In genomic region chr9:4662108-4662988, GRCh38 we compare ENCODE assay signal across 1 cellular context.
TF ChIP-seq lines count a peak whose summit lies in the region.

TSS of gene PLPP6 (plus strand) at chr9:4662294. CDS start at chr9:4662376, 82 bp downstream.

TF ChIP-seq in HepG2, 621 proteins besides CTCF, POLR2A, EP300 and RAD21 (continued from another document and continues in another):
- TF ChIP-seq, protein P1, sequence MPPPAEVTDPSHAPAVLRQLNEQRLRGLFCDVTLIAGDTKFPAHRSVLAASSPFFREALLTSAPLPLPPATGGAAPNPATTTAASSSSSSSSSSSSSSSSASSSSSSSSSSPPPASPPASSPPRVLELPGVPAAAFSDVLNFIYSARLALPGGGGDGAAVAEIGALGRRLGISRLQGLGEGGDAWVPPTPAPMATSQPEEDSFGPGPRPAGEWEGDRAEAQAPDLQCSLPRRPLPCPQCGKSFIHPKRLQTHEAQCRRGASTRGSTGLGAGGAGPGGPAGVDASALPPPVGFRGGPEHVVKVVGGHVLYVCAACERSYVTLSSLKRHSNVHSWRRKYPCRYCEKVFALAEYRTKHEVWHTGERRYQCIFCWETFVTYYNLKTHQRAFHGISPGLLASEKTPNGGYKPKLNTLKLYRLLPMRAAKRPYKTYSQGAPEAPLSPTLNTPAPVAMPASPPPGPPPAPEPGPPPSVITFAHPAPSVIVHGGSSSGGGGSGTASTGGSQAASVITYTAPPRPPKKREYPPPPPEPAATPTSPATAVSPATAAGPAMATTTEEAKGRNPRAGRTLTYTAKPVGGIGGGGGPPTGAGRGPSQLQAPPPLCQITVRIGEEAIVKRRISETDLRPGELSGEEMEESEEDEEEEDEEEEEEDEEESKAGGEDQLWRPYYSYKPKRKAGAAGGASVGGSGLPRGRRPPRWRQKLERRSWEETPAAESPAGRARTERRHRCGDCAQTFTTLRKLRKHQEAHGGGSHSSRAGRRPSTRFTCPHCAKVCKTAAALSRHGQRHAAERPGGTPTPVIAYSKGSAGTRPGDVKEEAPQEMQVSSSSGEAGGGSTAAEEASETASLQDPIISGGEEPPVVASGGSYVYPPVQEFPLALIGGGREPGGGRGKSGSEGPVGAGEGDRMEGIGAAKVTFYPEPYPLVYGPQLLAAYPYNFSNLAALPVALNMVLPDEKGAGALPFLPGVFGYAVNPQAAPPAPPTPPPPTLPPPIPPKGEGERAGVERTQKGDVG (CRISPR knock-in tag; IDR thresholded peaks at IDR 0.05; ENCODE audit: borderline replicate concordance) = no peak
- TF ChIP-seq ZNF850 (CRISPR knock-in tag; conservative IDR thresholded peaks at IDR 0.05) = peak; percentile 88; the same call in 1 of the 2 replicates
- TF ChIP-seq TCF12 (IDR thresholded peaks at IDR 0.05) = no peak
- peak; percentile 60; the same call in 1 of the 2 replicates for TF ChIP-seq TCF12 (CRISPR knock-in tag; IDR thresholded peaks at IDR 0.05)
- peak; percentile 30; the same call in 1 of the 2 replicates for TF ChIP-seq HIC2 (CRISPR knock-in tag; IDR thresholded peaks at IDR 0.05; ENCODE audit: low read depth)
- TF ChIP-seq SOX13 (IDR thresholded peaks at IDR 0.05) = no peak
- peak in 1 of 2 experiments; percentile 23; a peak in 1 of 4 replicates for TF ChIP-seq SOX13 (CRISPR knock-in tag; conservative IDR thresholded peaks at IDR 0.05 in 1 of 2, IDR thresholded peaks at IDR 0.05 in 1 of 2)
- TF ChIP-seq ELF3 (CRISPR knock-in tag; IDR thresholded peaks at IDR 0.05) = peak; percentile 93
- TF ChIP-seq PRDM15 (CRISPR knock-in tag; IDR thresholded peaks at IDR 0.05) = 0 out of 2 replicates have a peak, but pooled peaks have one; percentile 39
- no peak for TF ChIP-seq FOXM1 (CRISPR knock-in tag; IDR thresholded peaks at IDR 0.05)
- peak; percentile 67 for TF ChIP-seq DRAP1 (CRISPR knock-in tag; IDR thresholded peaks at IDR 0.05)
- peak; percentile 80 for TF ChIP-seq TBX2 (CRISPR knock-in tag; IDR thresholded peaks at IDR 0.05; ENCODE audit: borderline replicate concordance)
- TF ChIP-seq STAG1 (CRISPR knock-in tag; IDR thresholded peaks at IDR 0.05) = peak; percentile 61
- TF ChIP-seq ZNF20 (CRISPR knock-in tag; IDR thresholded peaks at IDR 0.05) = no peak
- peak in 1 of 2 experiments; percentile 90; a peak in 2 of 4 replicates for TF ChIP-seq KLF16 (CRISPR knock-in tag; IDR thresholded peaks at IDR 0.05)
- TF ChIP-seq ZSCAN21 (CRISPR knock-in tag; IDR thresholded peaks at IDR 0.05; ENCODE audit: borderline replicate concordance) = peak; percentile 54; the same call in 1 of the 2 replicates
- TF ChIP-seq SMAD9 (CRISPR knock-in tag; IDR thresholded peaks at IDR 0.05) = no peak
- peak; percentile 71; the same call in 1 of the 2 replicates for TF ChIP-seq MTA1 (CRISPR knock-in tag; IDR thresholded peaks at IDR 0.05; ENCODE audit: borderline replicate concordance)
- TF ChIP-seq IRX3 (CRISPR knock-in tag; IDR thresholded peaks at IDR 0.05; ENCODE audit: borderline replicate concordance, low read depth) = peak; percentile 48; the same call in 1 of the 2 replicates
- no peak for TF ChIP-seq ZNF570 (CRISPR knock-in tag; IDR thresholded peaks at IDR 0.05; ENCODE audit: borderline replicate concordance)
- no peak for TF ChIP-seq TP53 (CRISPR knock-in tag; conservative IDR thresholded peaks at IDR 0.05)
- peak; percentile 96 for TF ChIP-seq SAP130 (CRISPR knock-in tag; IDR thresholded peaks at IDR 0.05; ENCODE audit: low read depth)
- no peak for TF ChIP-seq NONO (IDR thresholded peaks at IDR 0.05)
- TF ChIP-seq NONO (CRISPR knock-in tag; conservative IDR thresholded peaks at IDR 0.05) = peak; percentile 84
- TF ChIP-seq ELF1 (CRISPR knock-in tag; IDR thresholded peaks at IDR 0.05) = peak; percentile 98
- no peak for TF ChIP-seq NFIC (IDR thresholded peaks at IDR 0.05; ENCODE audit: low read length)
- peak; percentile 63 for TF ChIP-seq PHF20 (CRISPR knock-in tag; IDR thresholded peaks at IDR 0.05)
- TF ChIP-seq ZFP1 (CRISPR knock-in tag; IDR thresholded peaks at IDR 0.05) = peak; percentile 66; the same call in 1 of the 2 replicates
- TF ChIP-seq FOXA1 (IDR thresholded peaks at IDR 0.05) = no peak
- TF ChIP-seq FOXA1 (CRISPR knock-in tag; IDR thresholded peaks at IDR 0.05) = peak; percentile 28; the same call in 1 of the 2 replicates
- no peak for TF ChIP-seq ZBTB20 (CRISPR knock-in tag; IDR thresholded peaks at IDR 0.05; ENCODE audit: borderline replicate concordance, low read depth)
- 0 out of 2 replicates have a peak, but pooled peaks have one; percentile 27 for TF ChIP-seq NFATC3 (CRISPR knock-in tag; IDR thresholded peaks at IDR 0.05)
- TF ChIP-seq RXRA (CRISPR knock-in tag; IDR thresholded peaks at IDR 0.05) = peak; percentile 39; the same call in 1 of the 2 replicates
- TF ChIP-seq, protein P2, sequence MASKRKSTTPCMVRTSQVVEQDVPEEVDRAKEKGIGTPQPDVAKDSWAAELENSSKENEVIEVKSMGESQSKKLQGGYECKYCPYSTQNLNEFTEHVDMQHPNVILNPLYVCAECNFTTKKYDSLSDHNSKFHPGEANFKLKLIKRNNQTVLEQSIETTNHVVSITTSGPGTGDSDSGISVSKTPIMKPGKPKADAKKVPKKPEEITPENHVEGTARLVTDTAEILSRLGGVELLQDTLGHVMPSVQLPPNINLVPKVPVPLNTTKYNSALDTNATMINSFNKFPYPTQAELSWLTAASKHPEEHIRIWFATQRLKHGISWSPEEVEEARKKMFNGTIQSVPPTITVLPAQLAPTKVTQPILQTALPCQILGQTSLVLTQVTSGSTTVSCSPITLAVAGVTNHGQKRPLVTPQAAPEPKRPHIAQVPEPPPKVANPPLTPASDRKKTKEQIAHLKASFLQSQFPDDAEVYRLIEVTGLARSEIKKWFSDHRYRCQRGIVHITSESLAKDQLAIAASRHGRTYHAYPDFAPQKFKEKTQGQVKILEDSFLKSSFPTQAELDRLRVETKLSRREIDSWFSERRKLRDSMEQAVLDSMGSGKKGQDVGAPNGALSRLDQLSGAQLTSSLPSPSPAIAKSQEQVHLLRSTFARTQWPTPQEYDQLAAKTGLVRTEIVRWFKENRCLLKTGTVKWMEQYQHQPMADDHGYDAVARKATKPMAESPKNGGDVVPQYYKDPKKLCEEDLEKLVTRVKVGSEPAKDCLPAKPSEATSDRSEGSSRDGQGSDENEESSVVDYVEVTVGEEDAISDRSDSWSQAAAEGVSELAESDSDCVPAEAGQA (IDR thresholded peaks at IDR 0.05; ENCODE audit: low read depth) = peak; percentile 65; the same call in 1 of the 2 replicates
- TF ChIP-seq, protein P2 (CRISPR knock-in tag; IDR thresholded peaks at IDR 0.05; ENCODE audit: borderline replicate concordance) = peak; percentile 57; the same call in 1 of the 2 replicates
- peak; percentile 94 for TF ChIP-seq YEATS4 (CRISPR knock-in tag; IDR thresholded peaks at IDR 0.05; ENCODE audit: borderline replicate concordance)
- TF ChIP-seq FOXP1 (IDR thresholded peaks at IDR 0.05) = no peak
- no peak for TF ChIP-seq FOXP1 (CRISPR knock-in tag; IDR thresholded peaks at IDR 0.05)
- TF ChIP-seq, protein P3, sequence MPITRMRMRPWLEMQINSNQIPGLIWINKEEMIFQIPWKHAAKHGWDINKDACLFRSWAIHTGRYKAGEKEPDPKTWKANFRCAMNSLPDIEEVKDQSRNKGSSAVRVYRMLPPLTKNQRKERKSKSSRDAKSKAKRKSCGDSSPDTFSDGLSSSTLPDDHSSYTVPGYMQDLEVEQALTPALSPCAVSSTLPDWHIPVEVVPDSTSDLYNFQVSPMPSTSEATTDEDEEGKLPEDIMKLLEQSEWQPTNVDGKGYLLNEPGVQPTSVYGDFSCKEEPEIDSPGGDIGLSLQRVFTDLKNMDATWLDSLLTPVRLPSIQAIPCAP (CRISPR knock-in tag; IDR thresholded peaks at IDR 0.05; ENCODE audit: low read depth) = no peak
- TF ChIP-seq, protein P4, sequence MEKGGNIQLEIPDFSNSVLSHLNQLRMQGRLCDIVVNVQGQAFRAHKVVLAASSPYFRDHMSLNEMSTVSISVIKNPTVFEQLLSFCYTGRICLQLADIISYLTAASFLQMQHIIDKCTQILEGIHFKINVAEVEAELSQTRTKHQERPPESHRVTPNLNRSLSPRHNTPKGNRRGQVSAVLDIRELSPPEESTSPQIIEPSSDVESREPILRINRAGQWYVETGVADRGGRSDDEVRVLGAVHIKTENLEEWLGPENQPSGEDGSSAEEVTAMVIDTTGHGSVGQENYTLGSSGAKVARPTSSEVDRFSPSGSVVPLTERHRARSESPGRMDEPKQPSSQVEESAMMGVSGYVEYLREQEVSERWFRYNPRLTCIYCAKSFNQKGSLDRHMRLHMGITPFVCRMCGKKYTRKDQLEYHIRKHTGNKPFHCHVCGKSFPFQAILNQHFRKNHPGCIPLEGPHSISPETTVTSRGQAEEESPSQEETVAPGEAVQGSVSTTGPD (CRISPR knock-in tag; IDR thresholded peaks at IDR 0.05) = peak; percentile 3; the same call in 1 of the 2 replicates
- no peak for TF ChIP-seq IKZF1 (IDR thresholded peaks at IDR 0.05)
- TF ChIP-seq ZFY (CRISPR knock-in tag; IDR thresholded peaks at IDR 0.05) = peak; percentile 86
- no peak for TF ChIP-seq ZNF724P (CRISPR knock-in tag; IDR thresholded peaks at IDR 0.05; ENCODE audit: borderline replicate concordance)
- TF ChIP-seq, protein P5, sequence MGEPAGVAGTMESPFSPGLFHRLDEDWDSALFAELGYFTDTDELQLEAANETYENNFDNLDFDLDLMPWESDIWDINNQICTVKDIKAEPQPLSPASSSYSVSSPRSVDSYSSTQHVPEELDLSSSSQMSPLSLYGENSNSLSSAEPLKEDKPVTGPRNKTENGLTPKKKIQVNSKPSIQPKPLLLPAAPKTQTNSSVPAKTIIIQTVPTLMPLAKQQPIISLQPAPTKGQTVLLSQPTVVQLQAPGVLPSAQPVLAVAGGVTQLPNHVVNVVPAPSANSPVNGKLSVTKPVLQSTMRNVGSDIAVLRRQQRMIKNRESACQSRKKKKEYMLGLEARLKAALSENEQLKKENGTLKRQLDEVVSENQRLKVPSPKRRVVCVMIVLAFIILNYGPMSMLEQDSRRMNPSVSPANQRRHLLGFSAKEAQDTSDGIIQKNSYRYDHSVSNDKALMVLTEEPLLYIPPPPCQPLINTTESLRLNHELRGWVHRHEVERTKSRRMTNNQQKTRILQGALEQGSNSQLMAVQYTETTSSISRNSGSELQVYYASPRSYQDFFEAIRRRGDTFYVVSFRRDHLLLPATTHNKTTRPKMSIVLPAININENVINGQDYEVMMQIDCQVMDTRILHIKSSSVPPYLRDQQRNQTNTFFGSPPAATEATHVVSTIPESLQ (CRISPR knock-in tag; conservative IDR thresholded peaks at IDR 0.05) = peak; percentile 59; the same call in 1 of the 2 replicates
- TF ChIP-seq ZNF75D (CRISPR knock-in tag; IDR thresholded peaks at IDR 0.05; ENCODE audit: borderline replicate concordance) = no peak
- TF ChIP-seq MAX (IDR thresholded peaks at IDR 0.05) = peak; percentile 53; the same call in 1 of the 2 replicates
